In the genomic region with DNA sequence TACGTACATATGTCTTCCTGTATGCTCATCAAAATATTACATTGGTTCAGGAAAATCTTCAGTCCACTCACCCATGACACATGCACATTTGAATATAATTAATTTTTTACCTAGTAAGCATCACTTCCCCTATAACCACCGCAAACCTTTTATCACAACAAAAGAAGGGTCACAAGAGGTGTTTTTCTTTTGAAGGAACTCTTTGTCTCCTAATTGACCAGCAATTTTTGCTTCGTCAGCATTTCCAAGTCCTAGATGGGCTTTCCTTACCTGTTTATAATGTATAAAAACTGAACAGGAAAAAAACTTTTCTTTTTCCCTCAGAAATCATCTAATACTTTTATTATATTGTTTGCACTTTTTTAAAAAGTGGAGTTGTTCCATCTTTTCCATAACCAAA, we compare ENCODE assay signal across 21 cellular contexts.
"Had no signal": no experiment of that assay in that cellular context is flagged by ENCODE, and none has a peak within 500 bp of the region (broad histone marks: within the 10 kb centered on the region; RNA-seq: fewer than 3 reads in every experiment).

No MANE protein-coding gene starts in this region.

- ATAC-seq: activated T-helper 17 cell treated with anti-CD3 and anti-CD28 coated beads, Interleukin-2, amount 50 U/mL, for 72 hours; T-helper 17 cell had no signal

- DNase-seq: activated B cell treated with CpG ODN at 0.5 μM for 24 hours; activated CD4-positive, alpha-beta memory T cell treated with anti-CD3 and anti-CD28 coated beads for 36 hours; activated CD4-positive, alpha-beta T cell treated with anti-CD3 and anti-CD28 coated beads for 1 hour; activated CD4-positive, alpha-beta T cell treated with anti-CD3 and anti-CD28 coated beads, Interleukin-2, amount 10 ng/mL, durations not matched to agents 7 days and 5 days; activated CD8-positive, alpha-beta memory T cell treated with anti-CD3 and anti-CD28 coated beads for 24 hours; activated gamma-delta T cell; activated naive CD4-positive, alpha-beta T cell treated with anti-CD3 and anti-CD28 coated beads for 36 hours; activated T-cell treated with anti-CD3 and anti-CD28 coated beads, Interleukin-2, amount 50 U/mL, for 48 hours; amygdala; cortex of kidney; Kasumi-1; NCI-H1436; NCI-H1694 treated with DMSO at 0.1 percent for 48 hours; NCI-H2029 treated with DMSO at 0.1 percent for 48 hours; NCI-H226; NCI-H526 treated with DMSO at 0.1 percent for 48 hours; SIG-M5; T-helper 17 cell; T-helper 9 cell had no signal

- FAIRE-seq: astrocyte had no signal
